In the genomic region with DNA sequence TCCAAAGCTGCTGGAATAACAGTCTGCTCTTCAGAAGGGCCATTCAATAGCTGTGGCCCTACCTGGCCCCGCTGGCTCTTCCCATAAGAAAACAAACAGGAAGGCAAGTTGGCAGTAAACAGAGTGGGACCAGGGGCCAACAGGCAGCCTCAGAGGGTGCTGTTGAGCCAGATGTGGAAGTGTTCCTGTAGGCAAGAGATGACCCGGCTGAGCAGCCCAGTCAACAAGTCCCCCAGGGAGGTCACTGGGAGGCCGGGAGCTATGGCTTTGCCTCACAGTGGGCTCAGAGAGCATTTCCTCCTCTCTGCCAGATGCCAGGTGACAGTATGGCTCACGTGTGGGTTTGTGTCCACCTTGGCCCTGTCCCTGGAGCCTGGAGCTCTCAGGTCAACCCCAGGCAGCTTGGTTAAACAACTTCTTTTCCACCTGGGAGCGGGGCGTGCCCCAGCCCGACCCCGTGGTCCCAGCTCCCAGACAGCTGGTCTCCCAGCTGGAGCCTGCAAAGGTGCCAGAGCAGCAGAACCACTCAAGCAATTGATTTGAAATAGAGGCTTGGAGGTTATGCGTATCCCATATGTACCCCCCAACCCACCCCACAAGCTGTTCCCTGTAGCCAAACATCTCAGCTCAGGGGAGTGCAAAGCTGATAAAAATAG, we compare ENCODE assay signal across 1 cellular context.
TF ChIP-seq lines count a peak whose summit lies in the region.

No MANE protein-coding gene starts in this region.

TF ChIP-seq in H1, 55 proteins besides CTCF, POLR2A, EP300 and RAD21:
- no peak for TF ChIP-seq SAP30 (IDR thresholded peaks at IDR 0.05; ENCODE audit: insufficient read depth, insufficient replicate concordance, low read length)
- TF ChIP-seq KDM1A (IDR thresholded peaks at IDR 0.05; ENCODE audit: borderline replicate concordance, low read length) = no peak
- no peak for TF ChIP-seq GABPA (IDR thresholded peaks at IDR 0.05; ENCODE audit: borderline replicate concordance, insufficient read depth, low read length)
- no peak for TF ChIP-seq EZH2 (IDR thresholded peaks at IDR 0.05; ENCODE audit: low read depth, low read length, severe bottlenecking)
- no peak for TF ChIP-seq NANOG (IDR thresholded peaks at IDR 0.05; ENCODE audit: insufficient read depth, low read depth, low read length, poor library complexity, severe bottlenecking)
- no peak for TF ChIP-seq JUN (IDR thresholded peaks at IDR 0.05; ENCODE audit: low read depth, low read length)
- no peak for TF ChIP-seq RXRA (IDR thresholded peaks at IDR 0.05; ENCODE audit: insufficient read depth, low read depth, low read length)
- no peak for TF ChIP-seq SIX5 (IDR thresholded peaks at IDR 0.05; ENCODE audit: low read depth, low read length)
- no peak for TF ChIP-seq RBBP5 (IDR thresholded peaks at IDR 0.05; ENCODE audit: borderline replicate concordance, low read depth, low read length)
- TF ChIP-seq, protein P1, sequence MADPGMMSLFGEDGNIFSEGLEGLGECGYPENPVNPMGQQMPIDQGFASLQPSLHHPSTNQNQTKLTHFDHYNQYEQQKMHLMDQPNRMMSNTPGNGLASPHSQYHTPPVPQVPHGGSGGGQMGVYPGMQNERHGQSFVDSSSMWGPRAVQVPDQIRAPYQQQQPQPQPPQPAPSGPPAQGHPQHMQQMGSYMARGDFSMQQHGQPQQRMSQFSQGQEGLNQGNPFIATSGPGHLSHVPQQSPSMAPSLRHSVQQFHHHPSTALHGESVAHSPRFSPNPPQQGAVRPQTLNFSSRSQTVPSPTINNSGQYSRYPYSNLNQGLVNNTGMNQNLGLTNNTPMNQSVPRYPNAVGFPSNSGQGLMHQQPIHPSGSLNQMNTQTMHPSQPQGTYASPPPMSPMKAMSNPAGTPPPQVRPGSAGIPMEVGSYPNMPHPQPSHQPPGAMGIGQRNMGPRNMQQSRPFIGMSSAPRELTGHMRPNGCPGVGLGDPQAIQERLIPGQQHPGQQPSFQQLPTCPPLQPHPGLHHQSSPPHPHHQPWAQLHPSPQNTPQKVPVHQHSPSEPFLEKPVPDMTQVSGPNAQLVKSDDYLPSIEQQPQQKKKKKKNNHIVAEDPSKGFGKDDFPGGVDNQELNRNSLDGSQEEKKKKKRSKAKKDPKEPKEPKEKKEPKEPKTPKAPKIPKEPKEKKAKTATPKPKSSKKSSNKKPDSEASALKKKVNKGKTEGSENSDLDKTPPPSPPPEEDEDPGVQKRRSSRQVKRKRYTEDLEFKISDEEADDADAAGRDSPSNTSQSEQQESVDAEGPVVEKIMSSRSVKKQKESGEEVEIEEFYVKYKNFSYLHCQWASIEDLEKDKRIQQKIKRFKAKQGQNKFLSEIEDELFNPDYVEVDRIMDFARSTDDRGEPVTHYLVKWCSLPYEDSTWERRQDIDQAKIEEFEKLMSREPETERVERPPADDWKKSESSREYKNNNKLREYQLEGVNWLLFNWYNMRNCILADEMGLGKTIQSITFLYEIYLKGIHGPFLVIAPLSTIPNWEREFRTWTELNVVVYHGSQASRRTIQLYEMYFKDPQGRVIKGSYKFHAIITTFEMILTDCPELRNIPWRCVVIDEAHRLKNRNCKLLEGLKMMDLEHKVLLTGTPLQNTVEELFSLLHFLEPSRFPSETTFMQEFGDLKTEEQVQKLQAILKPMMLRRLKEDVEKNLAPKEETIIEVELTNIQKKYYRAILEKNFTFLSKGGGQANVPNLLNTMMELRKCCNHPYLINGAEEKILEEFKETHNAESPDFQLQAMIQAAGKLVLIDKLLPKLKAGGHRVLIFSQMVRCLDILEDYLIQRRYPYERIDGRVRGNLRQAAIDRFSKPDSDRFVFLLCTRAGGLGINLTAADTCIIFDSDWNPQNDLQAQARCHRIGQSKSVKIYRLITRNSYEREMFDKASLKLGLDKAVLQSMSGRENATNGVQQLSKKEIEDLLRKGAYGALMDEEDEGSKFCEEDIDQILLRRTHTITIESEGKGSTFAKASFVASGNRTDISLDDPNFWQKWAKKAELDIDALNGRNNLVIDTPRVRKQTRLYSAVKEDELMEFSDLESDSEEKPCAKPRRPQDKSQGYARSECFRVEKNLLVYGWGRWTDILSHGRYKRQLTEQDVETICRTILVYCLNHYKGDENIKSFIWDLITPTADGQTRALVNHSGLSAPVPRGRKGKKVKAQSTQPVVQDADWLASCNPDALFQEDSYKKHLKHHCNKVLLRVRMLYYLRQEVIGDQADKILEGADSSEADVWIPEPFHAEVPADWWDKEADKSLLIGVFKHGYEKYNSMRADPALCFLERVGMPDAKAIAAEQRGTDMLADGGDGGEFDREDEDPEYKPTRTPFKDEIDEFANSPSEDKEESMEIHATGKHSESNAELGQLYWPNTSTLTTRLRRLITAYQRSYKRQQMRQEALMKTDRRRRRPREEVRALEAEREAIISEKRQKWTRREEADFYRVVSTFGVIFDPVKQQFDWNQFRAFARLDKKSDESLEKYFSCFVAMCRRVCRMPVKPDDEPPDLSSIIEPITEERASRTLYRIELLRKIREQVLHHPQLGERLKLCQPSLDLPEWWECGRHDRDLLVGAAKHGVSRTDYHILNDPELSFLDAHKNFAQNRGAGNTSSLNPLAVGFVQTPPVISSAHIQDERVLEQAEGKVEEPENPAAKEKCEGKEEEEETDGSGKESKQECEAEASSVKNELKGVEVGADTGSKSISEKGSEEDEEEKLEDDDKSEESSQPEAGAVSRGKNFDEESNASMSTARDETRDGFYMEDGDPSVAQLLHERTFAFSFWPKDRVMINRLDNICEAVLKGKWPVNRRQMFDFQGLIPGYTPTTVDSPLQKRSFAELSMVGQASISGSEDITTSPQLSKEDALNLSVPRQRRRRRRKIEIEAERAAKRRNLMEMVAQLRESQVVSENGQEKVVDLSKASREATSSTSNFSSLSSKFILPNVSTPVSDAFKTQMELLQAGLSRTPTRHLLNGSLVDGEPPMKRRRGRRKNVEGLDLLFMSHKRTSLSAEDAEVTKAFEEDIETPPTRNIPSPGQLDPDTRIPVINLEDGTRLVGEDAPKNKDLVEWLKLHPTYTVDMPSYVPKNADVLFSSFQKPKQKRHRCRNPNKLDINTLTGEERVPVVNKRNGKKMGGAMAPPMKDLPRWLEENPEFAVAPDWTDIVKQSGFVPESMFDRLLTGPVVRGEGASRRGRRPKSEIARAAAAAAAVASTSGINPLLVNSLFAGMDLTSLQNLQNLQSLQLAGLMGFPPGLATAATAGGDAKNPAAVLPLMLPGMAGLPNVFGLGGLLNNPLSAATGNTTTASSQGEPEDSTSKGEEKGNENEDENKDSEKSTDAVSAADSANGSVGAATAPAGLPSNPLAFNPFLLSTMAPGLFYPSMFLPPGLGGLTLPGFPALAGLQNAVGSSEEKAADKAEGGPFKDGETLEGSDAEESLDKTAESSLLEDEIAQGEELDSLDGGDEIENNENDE (IDR thresholded peaks at IDR 0.05; ENCODE audit: insufficient replicate concordance, low read length) = no peak
- no peak for TF ChIP-seq EGR1 (IDR thresholded peaks at IDR 0.05; ENCODE audit: borderline replicate concordance, low read depth, low read length)
TF ChIP-seq in H1: peak in this region for 0.
